In the genomic region with DNA sequence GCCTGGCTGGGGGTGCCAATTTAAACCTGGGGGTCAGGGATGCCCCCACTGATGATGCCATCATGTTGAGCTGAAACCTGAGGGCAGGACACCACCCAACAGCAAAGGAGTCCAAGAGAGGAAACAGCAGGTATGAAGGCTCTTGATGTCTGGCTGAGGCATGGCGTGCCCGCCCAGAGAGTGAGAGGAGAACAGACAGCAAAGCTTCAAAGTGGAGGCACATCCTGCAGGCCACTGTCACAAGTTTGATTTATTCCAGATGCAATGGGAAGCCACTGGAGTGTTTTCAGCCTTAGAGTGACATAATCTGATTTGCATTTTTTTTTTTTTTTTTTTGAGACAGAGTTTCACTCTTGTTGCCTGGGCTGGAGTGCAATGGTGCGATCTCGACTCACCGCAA, we compare ENCODE assay signal across 21 cellular contexts. TPM values are rescaled to one million over a fixed set of nuclear protein-coding genes. Genes with fewer than 3 reads are reported as not detected.
DNase-seq lines count a peak whose midpoint lies in the region; ATAC-seq and TF ChIP-seq lines count a peak whose summit lies in the region.
"Had no signal": no experiment of that assay in that cellular context is flagged by ENCODE, and none has a peak within 500 bp of the region (broad histone marks: within the 10 kb centered on the region; RNA-seq: fewer than 3 reads in every experiment).

No MANE protein-coding gene starts in this region.

- no peak overlapping the region for H3K4me3 Mint-ChIP-seq in memory B cell
- H3K4me3 Mint-ChIP-seq: CD4-positive, CD25-positive, alpha-beta regulatory T cell; HFFc6; T-cell had no signal

- CTCF ChIA-PET in HEK293 (lab: Yijun Ruan, JAX): no interaction called here

- POLR2A ChIA-PET in HEK293 (lab: Yijun Ruan, JAX): interaction anchor here (0.7 kb wide), 1 partner anchor 33 kb away, joined by 3 read pairs; no protein-coding TSS in a partner anchor

- no peaks in the 10 kb centered on the region for H3K9me3 ChIP-seq in BE2C
- no peaks in the 10 kb centered on the region for H3K9me3 ChIP-seq in HEK293 (ENCODE audit: control insufficient read depth, insufficient read depth, low read depth, low read length)
- H3K9me3 ChIP-seq: Caco-2 had no signal

- H3K27ac ChIP-seq in HEK293 (ENCODE audit: extremely low read depth, low read depth, low read length): no peak overlapping the region
- H3K27ac ChIP-seq: GM23248 had no signal

- no peaks in the 10 kb centered on the region for H3K36me3 Mint-ChIP-seq in memory B cell
- H3K36me3 Mint-ChIP-seq: CD4-positive, CD25-positive, alpha-beta regulatory T cell; T-cell had no signal

- H3K4me1 Mint-ChIP-seq in memory B cell: peaks cover 24% of the 10 kb centered on the region

- H3K4me1 ChIP-seq in BE2C: peaks cover 18% of the 10 kb centered on the region
- H3K4me1 ChIP-seq in HEK293 (ENCODE audit: control insufficient read depth, insufficient read depth, low read length): peaks cover 3% of the 10 kb centered on the region; the same call in 1 of the 2 replicates

- DNase-seq in BE2C (peak; percentile 81), memory B cell (ENCODE audit: low spot score in 2 of 2) (no peak), pons (ENCODE audit: low spot score) (no peak), Kasumi-1 (lab: John Stamatoyannopoulos, UW) (no peak)
- no peak for DNase-seq in central memory CD4-positive, alpha-beta T cell
- DNase-seq: ACHN; AML-193; Caco-2; CD4-positive, CD25-positive, alpha-beta regulatory T cell; EL; GM23248; HFFc6; NCI-H1436; NCI-H2227 treated with DMSO at 0.1 percent for 48 hours; NCI-H524; T-cell had no signal

- ATAC-seq in SK-N-SH treated with all-trans-retinoic acid at 6 μM for 48 hours (peak; percentile 70; the same call in 2 of the 3 replicates), memory B cell (ENCODE audit: low read depth) (peak; percentile 42), GM18502 (IDR thresholded peaks at IDR 0.05; ENCODE audit: poor library complexity, unreplicated experiment) (no peak)
- ATAC-seq: Panc1, T-cell had no signal

- H3K36me3 ChIP-seq in BE2C (no peaks in the 10 kb centered on the region), HEK293 (ENCODE audit: control insufficient read depth in 2 of 2, insufficient read depth in 1 of 2, low read length in 2 of 2) (no peaks in the 10 kb centered on the region; a peak in 1 of 3 replicates)

- no peak overlapping the region for H3K27ac Mint-ChIP-seq in memory B cell
- H3K27ac Mint-ChIP-seq: HFFc6, IgD-negative memory B cell, T-cell had no signal

- TF ChIP-seq CTCF in BE2C (IDR thresholded peaks at IDR 0.05; ENCODE audit: low read depth, low read length): no peak
- TF ChIP-seq CTCF in HEK293 (tag by site-specific recombination; IDR thresholded peaks at IDR 0.05): no peak

- H3K9me3 Mint-ChIP-seq in memory B cell: no peaks in the 10 kb centered on the region
- H3K9me3 Mint-ChIP-seq: CD4-positive, CD25-positive, alpha-beta regulatory T cell; HFFc6; T-cell had no signal

- no peaks in the 10 kb centered on the region for H3K27me3 ChIP-seq in BE2C

- no peak overlapping the region for H3K4me3 ChIP-seq in BE2C (ENCODE audit: low read depth, low read length)
- H3K4me3 ChIP-seq in HEK293 (ENCODE audit: low read depth, low read length): no peak overlapping the region
- H3K4me3 ChIP-seq: GM23248 had no signal

- no peaks in the 10 kb centered on the region for H3K27me3 Mint-ChIP-seq in memory B cell
- H3K27me3 Mint-ChIP-seq: CD4-positive, CD25-positive, alpha-beta regulatory T cell; IgD-negative memory B cell; T-cell had no signal

TF ChIP-seq in HEK293, 187 proteins besides CTCF, POLR2A, EP300 and RAD21 (continues in another document):
- TF ChIP-seq, protein P1, sequence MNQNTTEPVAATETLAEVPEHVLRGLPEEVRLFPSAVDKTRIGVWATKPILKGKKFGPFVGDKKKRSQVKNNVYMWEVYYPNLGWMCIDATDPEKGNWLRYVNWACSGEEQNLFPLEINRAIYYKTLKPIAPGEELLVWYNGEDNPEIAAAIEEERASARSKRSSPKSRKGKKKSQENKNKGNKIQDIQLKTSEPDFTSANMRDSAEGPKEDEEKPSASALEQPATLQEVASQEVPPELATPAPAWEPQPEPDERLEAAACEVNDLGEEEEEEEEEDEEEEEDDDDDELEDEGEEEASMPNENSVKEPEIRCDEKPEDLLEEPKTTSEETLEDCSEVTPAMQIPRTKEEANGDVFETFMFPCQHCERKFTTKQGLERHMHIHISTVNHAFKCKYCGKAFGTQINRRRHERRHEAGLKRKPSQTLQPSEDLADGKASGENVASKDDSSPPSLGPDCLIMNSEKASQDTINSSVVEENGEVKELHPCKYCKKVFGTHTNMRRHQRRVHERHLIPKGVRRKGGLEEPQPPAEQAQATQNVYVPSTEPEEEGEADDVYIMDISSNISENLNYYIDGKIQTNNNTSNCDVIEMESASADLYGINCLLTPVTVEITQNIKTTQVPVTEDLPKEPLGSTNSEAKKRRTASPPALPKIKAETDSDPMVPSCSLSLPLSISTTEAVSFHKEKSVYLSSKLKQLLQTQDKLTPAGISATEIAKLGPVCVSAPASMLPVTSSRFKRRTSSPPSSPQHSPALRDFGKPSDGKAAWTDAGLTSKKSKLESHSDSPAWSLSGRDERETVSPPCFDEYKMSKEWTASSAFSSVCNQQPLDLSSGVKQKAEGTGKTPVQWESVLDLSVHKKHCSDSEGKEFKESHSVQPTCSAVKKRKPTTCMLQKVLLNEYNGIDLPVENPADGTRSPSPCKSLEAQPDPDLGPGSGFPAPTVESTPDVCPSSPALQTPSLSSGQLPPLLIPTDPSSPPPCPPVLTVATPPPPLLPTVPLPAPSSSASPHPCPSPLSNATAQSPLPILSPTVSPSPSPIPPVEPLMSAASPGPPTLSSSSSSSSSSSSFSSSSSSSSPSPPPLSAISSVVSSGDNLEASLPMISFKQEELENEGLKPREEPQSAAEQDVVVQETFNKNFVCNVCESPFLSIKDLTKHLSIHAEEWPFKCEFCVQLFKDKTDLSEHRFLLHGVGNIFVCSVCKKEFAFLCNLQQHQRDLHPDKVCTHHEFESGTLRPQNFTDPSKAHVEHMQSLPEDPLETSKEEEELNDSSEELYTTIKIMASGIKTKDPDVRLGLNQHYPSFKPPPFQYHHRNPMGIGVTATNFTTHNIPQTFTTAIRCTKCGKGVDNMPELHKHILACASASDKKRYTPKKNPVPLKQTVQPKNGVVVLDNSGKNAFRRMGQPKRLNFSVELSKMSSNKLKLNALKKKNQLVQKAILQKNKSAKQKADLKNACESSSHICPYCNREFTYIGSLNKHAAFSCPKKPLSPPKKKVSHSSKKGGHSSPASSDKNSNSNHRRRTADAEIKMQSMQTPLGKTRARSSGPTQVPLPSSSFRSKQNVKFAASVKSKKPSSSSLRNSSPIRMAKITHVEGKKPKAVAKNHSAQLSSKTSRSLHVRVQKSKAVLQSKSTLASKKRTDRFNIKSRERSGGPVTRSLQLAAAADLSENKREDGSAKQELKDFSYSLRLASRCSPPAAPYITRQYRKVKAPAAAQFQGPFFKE (tag by site-specific recombination; IDR thresholded peaks at IDR 0.05; ENCODE audit: borderline replicate concordance): no peak
- no peak for TF ChIP-seq ZNF707 (tag by site-specific recombination; IDR thresholded peaks at IDR 0.05)

TF ChIP-seq in SK-N-SH treated with all-trans-retinoic acid at 6 μM for 48 hours, 23 proteins besides CTCF, POLR2A, EP300 and RAD21:
- TF ChIP-seq ZC3H10 (CRISPR knock-in tag; IDR thresholded peaks at IDR 0.05) (no peak), GLIS3 (CRISPR knock-in tag; IDR thresholded peaks at IDR 0.05) (no peak), BACH2 (CRISPR knock-in tag; IDR thresholded peaks at IDR 0.05; ENCODE audit: borderline replicate concordance) (no peak), OSR1 (CRISPR knock-in tag; IDR thresholded peaks at IDR 0.05) (no peak)
- TF ChIP-seq, protein P2, sequence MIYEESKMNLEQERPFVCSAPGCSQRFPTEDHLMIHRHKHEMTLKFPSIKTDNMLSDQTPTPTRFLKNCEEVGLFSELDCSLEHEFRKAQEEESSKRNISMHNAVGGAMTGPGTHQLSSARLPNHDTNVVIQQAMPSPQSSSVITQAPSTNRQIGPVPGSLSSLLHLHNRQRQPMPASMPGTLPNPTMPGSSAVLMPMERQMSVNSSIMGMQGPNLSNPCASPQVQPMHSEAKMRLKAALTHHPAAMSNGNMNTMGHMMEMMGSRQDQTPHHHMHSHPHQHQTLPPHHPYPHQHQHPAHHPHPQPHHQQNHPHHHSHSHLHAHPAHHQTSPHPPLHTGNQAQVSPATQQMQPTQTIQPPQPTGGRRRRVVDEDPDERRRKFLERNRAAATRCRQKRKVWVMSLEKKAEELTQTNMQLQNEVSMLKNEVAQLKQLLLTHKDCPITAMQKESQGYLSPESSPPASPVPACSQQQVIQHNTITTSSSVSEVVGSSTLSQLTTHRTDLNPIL (CRISPR knock-in tag; IDR thresholded peaks at IDR 0.05; ENCODE audit: low read depth): no peak
TF ChIP-seq in SK-N-SH treated with all-trans-retinoic acid at 6 μM for 48 hours: peak in this region for 0.

RNA-seq across cellular contexts. Expression of a gene that starts 34.8 kb away (rescaled TPM):
- polyA plus RNA-seq in BE2C (2012; ENCODE audit: insufficient read depth, insufficient read length, low read depth): 148 TPM
